In the genomic region with DNA sequence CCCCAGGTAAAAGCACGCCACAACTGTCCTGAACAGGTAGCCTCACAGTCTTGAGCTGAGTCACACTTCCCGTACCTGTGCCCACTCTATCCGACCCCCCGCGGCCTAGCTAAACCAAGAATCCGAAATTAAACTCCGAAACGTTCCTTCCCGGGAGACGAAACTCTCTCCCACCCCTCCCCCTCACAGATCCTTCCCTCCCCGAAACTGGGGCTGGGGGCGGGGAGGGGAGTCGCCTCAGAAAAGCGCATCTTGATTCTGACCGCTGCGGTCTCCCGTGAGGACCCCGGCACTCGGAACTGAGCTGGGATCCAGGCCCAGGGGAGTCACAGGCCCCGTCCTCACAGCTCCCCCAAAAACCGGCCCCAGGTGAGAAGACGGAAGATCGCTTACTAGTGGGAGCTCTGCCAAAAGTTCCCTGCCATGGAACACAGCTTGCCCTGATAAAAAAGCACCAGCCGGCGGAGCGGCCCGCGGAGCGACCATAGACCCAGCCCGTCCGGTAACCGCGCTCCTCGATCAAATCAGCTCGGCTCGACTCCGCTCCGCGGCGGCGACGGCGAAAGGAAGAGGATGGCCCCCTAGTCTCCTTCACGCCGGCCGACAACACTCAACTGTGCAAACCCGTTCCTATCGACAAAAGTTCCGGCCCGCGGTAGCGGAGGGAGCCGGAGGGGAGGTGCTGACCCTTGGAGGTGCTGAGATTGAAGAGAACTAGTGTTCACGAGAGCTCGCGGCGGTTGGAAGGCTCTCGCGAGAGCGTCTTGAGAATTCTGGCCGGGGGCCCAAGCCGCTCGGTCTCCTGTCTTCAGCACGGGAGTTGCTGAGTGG, we compare ENCODE assay signal across 8 cellular contexts. TPM values are rescaled to one million over a fixed set of nuclear protein-coding genes. Genes with fewer than 3 reads are reported as not detected.
DNase-seq lines count a peak whose midpoint lies in the region; ATAC-seq, FAIRE-seq and TF ChIP-seq lines count a peak whose summit lies in the region.

Gene CCNC, minus strand, starts transcription at position 558 of the 831 bp plus-strand sequence. Its CDS starts 133 bp downstream, at position 425.

- peak within 1 kb of the TSS; percentile 95 for H3K9ac ChIP-seq in keratinocyte (ENCODE audit: control insufficient read depth, extremely low read depth, insufficient read depth, low read length)

- H3K36me3 ChIP-seq in keratinocyte (ENCODE audit: control insufficient read depth in 2 of 2, extremely low read depth in 1 of 2, insufficient read depth in 2 of 2, low read length in 2 of 2): no peaks in the 10 kb centered on the region

- H3K79me2 ChIP-seq in keratinocyte (ENCODE audit: control insufficient read depth, insufficient read depth, low read length): peaks cover 51% of the 10 kb centered on the region

- in situ Hi-C loops in GM18951 (cut with MboI; ENCODE audit: low sequenced_read_pairs, unreplicated experiment): no loop called here

- dilution Hi-C loops in keratinocyte (cut with MboI; ENCODE audit: extremely low pct_ligation_motif_present, low sequenced_read_pairs): no loop called here

- H3K9me1 ChIP-seq in keratinocyte (ENCODE audit: control insufficient read depth, extremely low read depth, insufficient read depth, low read length): no peaks in the 10 kb centered on the region

- H3K4me3 ChIP-seq in keratinocyte (ENCODE audit: control insufficient read depth in 2 of 3, extremely low read depth in 1 of 3, insufficient read depth in 2 of 3, low read depth in 1 of 3, low read length in 3 of 3): peak within 1 kb of the TSS; percentile 82 to 99 (median 98)

- peak; percentile 97 for ATAC-seq in HG03196 (IDR thresholded peaks at IDR 0.05; ENCODE audit: unreplicated experiment)

- peaks cover 11% of the 10 kb centered on the region for H3K4me1 ChIP-seq in keratinocyte (ENCODE audit: control insufficient read depth, extremely low read depth, insufficient read depth, low read length)

- peak; percentile 89 for DNase-seq in AG08396 (ENCODE audit: low spot score)
- DNase-seq in NCI-H345 treated with DMSO at 0.1 percent for 48 hours (lab: John Stamatoyannopoulos, UW; ENCODE audit: unreplicated experiment): peak; percentile 79
- peak; percentile 88 for DNase-seq in activated CD4-positive, CD25-positive, alpha-beta regulatory T cell treated with anti-CD3 and anti-CD28 coated beads, Interleukin-2, amount 50 U/mL, for 72 hours
- DNase-seq in cerebellar nuclear complex (lab: John Stamatoyannopoulos, UW): peak; percentile 33 to 66
- peak; percentile 55 for DNase-seq in keratinocyte (ENCODE audit: low read depth, low spot score)
- DNase-seq in stimulated activated CD4-positive, alpha-beta T cell treated with anti-CD3 and anti-CD28 coated beads, Interleukin-15, amount 100 ng/mL, for 1 hour (ENCODE audit: low read depth in 1 of 2, low spot score in 1 of 2): peak; percentile 81 to 82

- H4K20me1 ChIP-seq in keratinocyte (ENCODE audit: control insufficient read depth, extremely low read depth, insufficient read depth, low read length): no peaks in the 10 kb centered on the region

- peak; percentile 89 for FAIRE-seq in keratinocyte (lab: Jason Lieb, UNC)

- TF ChIP-seq CTCF in keratinocyte (optimal IDR thresholded peaks at IDR 0.05 in 1 of 3, IDR thresholded peaks at IDR 0.05 in 1 of 3, conservative IDR thresholded peaks at IDR 0.05 in 1 of 3; ENCODE audit: extremely low read depth in 1 of 3, insufficient read depth in 2 of 3, low read length in 3 of 3): no peak

- peak; percentile 88 for TF ChIP-seq POLR2A in GM18951 (IDR thresholded peaks at IDR 0.05; ENCODE audit: extremely low read depth, insufficient read depth, insufficient read length)

- no peaks in the 10 kb centered on the region for H3K9me3 ChIP-seq in keratinocyte (ENCODE audit: control insufficient read depth, low read depth, low read length)

- peak within 1 kb of the TSS; percentile 92 for H3K4me2 ChIP-seq in keratinocyte (ENCODE audit: control insufficient read depth, extremely low read depth, insufficient read depth, low read depth, low read length)

- H2AFZ ChIP-seq in keratinocyte (ENCODE audit: control insufficient read depth, low read length): peak within 1 kb of the TSS; percentile 94

- H3K27ac ChIP-seq in keratinocyte (ENCODE audit: control insufficient read depth, insufficient read depth, low read length): peak within 1 kb of the TSS; percentile 96

- no peaks in the 10 kb centered on the region for H3K27me3 ChIP-seq in keratinocyte (ENCODE audit: control insufficient read depth, extremely low read depth, insufficient read depth, low read length)

RNA-seq across cellular contexts. Expression of gene CCNC, which starts in this region (rescaled TPM):
- polyA plus RNA-seq in keratinocyte: 52.8 to 103 TPM (median 61.7 TPM) in 3 replicates
- 41.2 TPM for polyA plus RNA-seq in keratinocyte (2011; ENCODE audit: low read depth)
- 46.0 and 90.5 TPM in 2 replicates for polyA plus RNA-seq in keratinocyte (2011; cell fraction: cytosol; rRNA removed)
- polyA plus RNA-seq in keratinocyte (2011; cell fraction: nucleus; rRNA removed): 37.3 and 45.0 TPM in 2 replicates
- polyA plus RNA-seq in keratinocyte (2012; ENCODE audit: low replicate concordance): 35.7 and 57.6 TPM in 2 replicates
- polyA minus RNA-seq in keratinocyte: 20.1 to 92.6 TPM (median 48.8 TPM) in 3 replicates
- polyA minus RNA-seq in keratinocyte (2011; cell fraction: cytosol; rRNA and poly(A)+ RNA removed): 48.5 TPM
- polyA minus RNA-seq in keratinocyte (2011; cell fraction: nucleus; rRNA and poly(A)+ RNA removed): 17.1 and 29.6 TPM in 2 replicates

Comparison
In these comparisons a context has a peak if more than half of its experiments do, and no peak if none do; other contexts are left out.
1. Peak in every context shown above with its lines: DNase-seq, ATAC-seq, H3K4me3 ChIP-seq and H3K27ac ChIP-seq.